In the genomic region with DNA sequence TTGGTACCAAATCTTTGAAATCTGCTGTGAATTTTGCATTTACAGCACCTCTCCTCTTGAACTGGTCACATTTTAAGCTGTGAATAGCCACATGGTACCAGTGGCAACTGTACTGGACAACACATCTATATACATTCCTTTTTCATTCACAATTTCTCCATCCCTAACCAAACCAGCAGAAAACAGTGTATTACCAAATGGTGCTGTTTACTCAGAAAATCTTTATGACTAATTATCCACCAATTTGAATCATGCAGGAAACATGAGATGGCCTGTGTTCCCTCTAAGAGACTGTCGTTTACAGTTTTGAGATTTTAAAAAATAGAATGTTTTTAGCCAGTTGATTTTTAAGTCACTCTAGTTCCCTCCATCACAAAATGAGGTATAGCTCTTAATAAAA, we compare ENCODE assay signal across 14 cellular contexts. TPM values are rescaled to one million over a fixed set of nuclear protein-coding genes. Genes with fewer than 3 reads are reported as not detected.
DNase-seq lines count a peak whose midpoint lies in the region; ATAC-seq, FAIRE-seq and TF ChIP-seq lines count a peak whose summit lies in the region.
"Had no signal": no experiment of that assay in that cellular context is flagged by ENCODE, and none has a peak within 500 bp of the region (broad histone marks: within the 10 kb centered on the region; RNA-seq: fewer than 3 reads in every experiment).

No MANE protein-coding gene starts in this region.

- no peaks in the 10 kb centered on the region for H3K27me3 Mint-ChIP-seq in activated T-helper 17 cell treated with anti-CD3 and anti-CD28 coated beads, Interleukin-2, amount 50 U/mL, for 72 hours

- 9% methylated on average over 1 of the region's 1 CpG for WGBS in A549 (ENCODE audit: missing lambda C conversion rate)

- CTCF ChIA-PET in A549 (lab: Yijun Ruan, JAX), result interaction anchor here (0.7 to 2.6 kb wide), 5 partner anchors 44 to 366 kb away, joined by 3 to 9 read pairs (median 3); no protein-coding TSS in a partner anchor

- peak in 1 of 2 experiments; percentile 7 for DNase-seq in A549 (ENCODE audit: low read depth in 1 of 2, low spot score in 1 of 2)
- peak; percentile 62 for DNase-seq in H54 (ENCODE audit: insufficient read length, low spot score)
- DNase-seq in foreskin melanocyte, result peak; percentile 35
- DNase-seq in NCI-H2029 treated with DMSO at 0.1 percent for 48 hours (lab: John Stamatoyannopoulos, UW), result no peak
- no peak for DNase-seq in GOT3 (lab: John Stamatoyannopoulos, UW)
- no peak for DNase-seq in SHP77 (lab: John Stamatoyannopoulos, UW)
- DNase-seq: activated T-cell treated with anti-CD3 and anti-CD28 coated beads, Interleukin-2, amount 50 U/mL, for 4 hours; central memory CD4-positive, alpha-beta T cell; pancreas; stimulated activated CD4-positive, alpha-beta T cell treated with anti-CD3 and anti-CD28 coated beads, Interleukin-2, amount 100 ng/mL, for 48 hours had no signal

- ATAC-seq in A549, result peak in 1 of 2 experiments; percentile 51; a peak in 2 of 6 replicates
- ATAC-seq in activated T-helper 17 cell treated with anti-CD3 and anti-CD28 coated beads, Interleukin-2, amount 50 U/mL, for 72 hours (replicated peaks), result peak; percentile 79
- ATAC-seq in GM19395 (IDR thresholded peaks at IDR 0.05; ENCODE audit: unreplicated experiment), result no peak

- FAIRE-seq in A549 (lab: Jason Lieb, UNC) (no peak), H54 (lab: Jason Lieb, UNC) (peak; percentile 58)
- FAIRE-seq: pancreas had no signal

- peaks cover 51% of the 10 kb centered on the region for H3K36me3 Mint-ChIP-seq in activated T-helper 17 cell treated with anti-CD3 and anti-CD28 coated beads, Interleukin-2, amount 50 U/mL, for 72 hours (ENCODE audit: low read depth)

- no peak for TF ChIP-seq POLR2A in A549 (IDR thresholded peaks at IDR 0.05; ENCODE audit: low read length)
- no peak for TF ChIP-seq POLR2A in H54 (IDR thresholded peaks at IDR 0.05; ENCODE audit: low read depth, low read length)

- no peak overlapping the region for H3K27ac ChIP-seq in A549
- H3K27ac ChIP-seq: C4-2B, pancreas had no signal

- peaks cover 23% of the 10 kb centered on the region for H3K4me1 Mint-ChIP-seq in activated T-helper 17 cell treated with anti-CD3 and anti-CD28 coated beads, Interleukin-2, amount 50 U/mL, for 72 hours

- H3K27ac Mint-ChIP-seq in activated T-helper 17 cell treated with anti-CD3 and anti-CD28 coated beads, Interleukin-2, amount 50 U/mL, for 72 hours, result peak overlapping the region; percentile 55
- H3K27ac Mint-ChIP-seq: GM23338 had no signal

- H3K9me3 Mint-ChIP-seq in activated T-helper 17 cell treated with anti-CD3 and anti-CD28 coated beads, Interleukin-2, amount 50 U/mL, for 72 hours, result no peaks in the 10 kb centered on the region
- H3K9me3 Mint-ChIP-seq: activated T-cell treated with anti-CD3 and anti-CD28 coated beads, Interleukin-2, amount 50 U/mL, for 4 hours; GM23338 had no signal

- no peak for TF ChIP-seq CTCF in A549 (IDR thresholded peaks at IDR 0.05)

- H3K4me2 ChIP-seq in A549, result peak overlapping the region; percentile 50
- H3K4me2 ChIP-seq: GM23338 had no signal

- no peak for TF ChIP-seq EP300 in A549 (IDR thresholded peaks at IDR 0.05)

- POLR2A ChIA-PET in A549 (lab: Yijun Ruan, JAX), result no interaction called here

- no peak overlapping the region for H3K4me3 ChIP-seq in A549
- H3K4me3 ChIP-seq: GM23338, pancreas had no signal

- no peaks in the 10 kb centered on the region for H3K9me3 ChIP-seq in A549
- H3K9me3 ChIP-seq: pancreas had no signal

- H3K4me1 ChIP-seq in A549, result peaks cover 12% of the 10 kb centered on the region

- no peak for TF ChIP-seq RAD21 in A549 (conservative IDR thresholded peaks at IDR 0.05 in 1 of 2, IDR thresholded peaks at IDR 0.05 in 1 of 2)

- H3K4me3 Mint-ChIP-seq in activated T-helper 17 cell treated with anti-CD3 and anti-CD28 coated beads, Interleukin-2, amount 50 U/mL, for 72 hours, result no peak overlapping the region
- H3K4me3 Mint-ChIP-seq: activated T-cell treated with anti-CD3 and anti-CD28 coated beads, Interleukin-2, amount 50 U/mL, for 4 hours; GM23338 had no signal

TF ChIP-seq in A549, 52 proteins besides CTCF, POLR2A, EP300 and RAD21:
- TF ChIP-seq FOSL2 (IDR thresholded peaks at IDR 0.05) (no peak), FOSL2 (CRISPR knock-in tag; IDR thresholded peaks at IDR 0.05) (peak; percentile 45), EHMT2 (IDR thresholded peaks at IDR 0.05; ENCODE audit: low read depth) (no peak)
TF ChIP-seq in A549: peak in this region for 1.

RNA-seq across cellular contexts. Expression of a gene that starts 17.6 kb away (rescaled TPM):
- polyA plus RNA-seq in A549 (2011; rRNA removed) (235 and 296 TPM in 2 replicates), A549 (2017; fragmentation: RNase III; extraction: RNeasy Plus Mini Kit Qiagen cat#74134 plus additional on column Dnase treatment) (214 to 242 TPM (median 216 TPM) in 3 replicates)
- polyA plus RNA-seq in A549 (2012; cell fraction: cytosol; rRNA removed), result 89.8 and 106 TPM in 2 replicates
- 50.2 and 72.0 TPM in 2 replicates for polyA plus RNA-seq in A549 (2012; cell fraction: nucleus; rRNA removed)
- 72.4 and 72.6 TPM in 2 replicates for polyA minus RNA-seq in A549 (2011; rRNA and poly(A)+ RNA removed)
- total RNA-seq in activated T-helper 17 cell treated with anti-CD3 and anti-CD28 coated beads, Interleukin-2, amount 50 U/mL, for 72 hours, result 100 to 1,000 TPM; 333 to 405 TPM

RNA-seq across cellular contexts. Expression of a gene that starts 39.4 kb away (rescaled TPM):
- polyA plus RNA-seq in A549 (2011; rRNA removed), result 4.7 and 5.7 TPM in 2 replicates
- polyA plus RNA-seq in A549 (2012; cell fraction: cytosol; rRNA removed), result 1.6 and 2.0 TPM in 2 replicates
- polyA plus RNA-seq in A549 (2012; cell fraction: nucleus; rRNA removed), result 2.2 and 2.6 TPM in 2 replicates
- 2.5 to 3.6 TPM (median 2.9 TPM) in 3 replicates for polyA plus RNA-seq in A549 (2017; fragmentation: RNase III; extraction: RNeasy Plus Mini Kit Qiagen cat#74134 plus additional on column Dnase treatment)
- polyA minus RNA-seq in A549 (2011; rRNA and poly(A)+ RNA removed), result 3.9 and 6.0 TPM in 2 replicates
- total RNA-seq in activated T-helper 17 cell treated with anti-CD3 and anti-CD28 coated beads, Interleukin-2, amount 50 U/mL, for 72 hours, result 1 to 10 TPM; 3.2 to 9.5 TPM

Comparison
In these comparisons a context has a peak if more than half of its experiments do, and no peak if none do; other contexts are left out.
1. DNase-seq: peak in H54 (single experiment) and foreskin melanocyte (single experiment); none in NCI-H2029 treated with DMSO at 0.1 percent for 48 hours (single experiment), GOT3 (single experiment) and SHP77 (0 of 2).